ENCODE assay signal across 33 cellular contexts in genomic region chr17:45863857-45864654, GRCh38. TPM values are rescaled to one million over a fixed set of nuclear protein-coding genes. Genes with fewer than 3 reads are reported as not detected.
"Had no signal": no experiment of that assay in that cellular context is flagged by ENCODE, and none has a peak within 500 bp of the region (broad histone marks: within the 10 kb centered on the region; RNA-seq: fewer than 3 reads in every experiment).

No MANE protein-coding gene starts in this region.

- H3K27ac Mint-ChIP-seq: mesothelial cell of epicardium; natural killer cell; nephron progenitor cell; neural progenitor cell; stimulated activated memory B cell treated with anti-CD40 and anti-IgM and Interleukin-4, amounts not matched to agents 10 μg/mL and 1 μg/mL and 100 μg/mL, for 72 hours; type B pancreatic cell had no signal

- ATAC-seq: natural killer cell; right cardiac atrium; stimulated activated memory B cell treated with anti-CD40 and anti-IgM and Interleukin-4, amounts not matched to agents 10 μg/mL and 1 μg/mL and 100 μg/mL, for 72 hours; stimulated activated naive CD8-positive, alpha-beta T cell treated with anti-CD3 and anti-CD28 coated beads, Interleukin-15, amount 100 ng/mL, for 72 hours had no signal

- H3K27ac ChIP-seq: left ventricle myocardium inferior, neural progenitor cell, ovary, prostate gland, sigmoid colon, spleen, tibial nerve, uterus had no signal

- FAIRE-seq: small intestine had no signal

- DNase-seq: islet precursor cell; left ventricle myocardium inferior; mesendoderm; naive B cell; natural killer cell; nephron progenitor cell; ovary; retina; right cardiac atrium; sigmoid colon; small intestine; spleen; stimulated activated CD4-positive, alpha-beta T cell treated with anti-CD3 and anti-CD28 coated beads, Interleukin-1b, Interleukin-23, amount 100 ng/mL, for 48 hours; stimulated activated CD4-positive, alpha-beta T cell treated with anti-CD3 and anti-CD28 coated beads, Interleukin-2, amount 100 ng/mL, for 48 hours; stimulated activated CD4-positive, alpha-beta T cell treated with anti-CD3 and anti-CD28 coated beads, Interleukin-4, amount 100 ng/mL, for 4 hours; stimulated activated CD8-positive, alpha-beta memory T cell treated with anti-CD3 and anti-CD28 coated beads, Interleukin-4, amount 100 ng/mL, for 48 hours; stimulated activated naive CD4-positive, alpha-beta T cell treated with Interleukin-2 at 50 U/mL for 16 hours; stimulated activated naive CD8-positive, alpha-beta T cell treated with anti-CD3 and anti-CD28 coated beads, Interleukin-15, amount 100 ng/mL, for 72 hours; substantia nigra; uterus had no signal

- H3K4me3 Mint-ChIP-seq: mesothelial cell of epicardium; naive B cell; natural killer cell; nephron progenitor cell; neural progenitor cell; stimulated activated memory B cell treated with anti-CD40 and anti-IgM and Interleukin-4, amounts not matched to agents 10 μg/mL and 1 μg/mL and 100 μg/mL, for 72 hours; stimulated activated naive CD8-positive, alpha-beta T cell treated with anti-CD3 and anti-CD28 coated beads, Interleukin-15, amount 100 ng/mL, for 72 hours; type B pancreatic cell had no signal

- H2AFZ ChIP-seq: neural progenitor cell had no signal

- H3K4me1 Mint-ChIP-seq: mesothelial cell of epicardium; naive B cell; natural killer cell; neural progenitor cell; stimulated activated memory B cell treated with anti-CD40 and anti-IgM and Interleukin-4, amounts not matched to agents 10 μg/mL and 1 μg/mL and 100 μg/mL, for 72 hours had no signal

- H3K27me3 ChIP-seq: neural progenitor cell, ovary, sigmoid colon, uterus had no signal

- H3K4me2 ChIP-seq: neural progenitor cell had no signal

- H3K36me3 ChIP-seq: left ventricle myocardium inferior, neural progenitor cell, ovary, prostate gland, sigmoid colon, spleen, tibial nerve, uterus had no signal

- H3K9me3 Mint-ChIP-seq: mesothelial cell of epicardium; natural killer cell; neural progenitor cell; stimulated activated memory B cell treated with anti-CD40 and anti-IgM and Interleukin-4, amounts not matched to agents 10 μg/mL and 1 μg/mL and 100 μg/mL, for 72 hours; stimulated activated naive CD8-positive, alpha-beta T cell treated with anti-CD3 and anti-CD28 coated beads, Interleukin-15, amount 100 ng/mL, for 72 hours; type B pancreatic cell had no signal

- H3K4me1 ChIP-seq: left ventricle myocardium inferior, prostate gland, spleen, tibial nerve, uterus had no signal

- H3K9me3 ChIP-seq: left ventricle myocardium inferior, ovary, prostate gland, sigmoid colon, spleen, uterus had no signal

- H3K9ac ChIP-seq: neural progenitor cell had no signal

- H3K4me3 ChIP-seq: left ventricle myocardium inferior, lung, neural progenitor cell, ovary, prostate gland, sigmoid colon, spleen, tibial nerve, uterus had no signal

- H3K36me3 Mint-ChIP-seq: mesothelial cell of epicardium; natural killer cell; neural progenitor cell; stimulated activated memory B cell treated with anti-CD40 and anti-IgM and Interleukin-4, amounts not matched to agents 10 μg/mL and 1 μg/mL and 100 μg/mL, for 72 hours; type B pancreatic cell had no signal

RNA-seq across cellular contexts. Expression of gene SPPL2C, which starts 19.4 kb away (rescaled TPM):
- total RNA-seq: kidney epithelial cell, left ventricle myocardium inferior, lower leg skin, lung, mesothelial cell of epicardium, mononuclear cell, natural killer cell, omental fat pad, ovary, right cardiac atrium, sigmoid colon, spleen, tibial nerve, ureter, uterus had no signal
- polyA plus RNA-seq: lung, ovary, right cardiac atrium, small intestine, spleen, thymus had no signal
